15 cellular contexts compared by ENCODE assay signal in genomic region chr5:31598640-31599611, GRCh38.
"Had no signal": no experiment of that assay in that cellular context is flagged by ENCODE, and none has a peak within 500 bp of the region (broad histone marks: within the 10 kb centered on the region; RNA-seq: fewer than 3 reads in every experiment).

No MANE protein-coding gene starts in this region.

- H3K4me3 Mint-ChIP-seq: activated CD4-positive, alpha-beta memory T cell treated with anti-CD3 and anti-CD28 coated beads for 36 hours; naive B cell; stimulated activated naive CD8-positive, alpha-beta T cell treated with anti-CD3 and anti-CD28 coated beads, Interleukin-15, amount 100 ng/mL, for 72 hours had no signal

- H3K4me3 ChIP-seq: cardiac muscle cell, ovary, right lobe of liver, smooth muscle cell had no signal

- H3K27ac Mint-ChIP-seq: activated CD4-positive, alpha-beta memory T cell treated with anti-CD3 and anti-CD28 coated beads for 36 hours; activated naive CD4-positive, alpha-beta T cell treated with anti-CD3 and anti-CD28 coated beads, Interleukin-2, amount 50 U/mL, for 72 hours; stimulated activated naive CD8-positive, alpha-beta T cell treated with anti-CD3 and anti-CD28 coated beads, Interleukin-15, amount 100 ng/mL, for 72 hours had no signal

- DNase-seq: activated CD4-positive, alpha-beta memory T cell treated with anti-CD3 and anti-CD28 coated beads for 36 hours; activated effector memory CD4-positive, alpha-beta T cell treated with anti-CD3 and anti-CD28 coated beads, Interleukin-2, amount 50 U/mL, for 16 hours; activated T-cell treated with anti-CD3 and anti-CD28 coated beads, Interleukin-2, amount 50 U/mL, for 48 hours; islet precursor cell; mammary epithelial cell; naive B cell; ovary; right lobe of liver; stimulated activated CD4-positive, alpha-beta T cell treated with anti-CD3 and anti-CD28 coated beads, Interleukin-4, amount 100 ng/mL, for 4 hours; stimulated activated CD8-positive, alpha-beta memory T cell treated with anti-CD3 and anti-CD28 coated beads, Interleukin-4, amount 100 ng/mL, for 48 hours; stimulated activated naive CD8-positive, alpha-beta T cell treated with anti-CD3 and anti-CD28 coated beads, Interleukin-15, amount 100 ng/mL, for 72 hours; T-helper 9 cell had no signal

- ATAC-seq: activated naive CD4-positive, alpha-beta T cell treated with anti-CD3 and anti-CD28 coated beads, Interleukin-2, amount 50 U/mL, for 72 hours; right lobe of liver; stimulated activated naive CD8-positive, alpha-beta T cell treated with anti-CD3 and anti-CD28 coated beads, Interleukin-15, amount 100 ng/mL, for 72 hours had no signal

- H3K36me3 Mint-ChIP-seq: activated CD4-positive, alpha-beta memory T cell treated with anti-CD3 and anti-CD28 coated beads for 36 hours; activated naive CD4-positive, alpha-beta T cell treated with anti-CD3 and anti-CD28 coated beads, Interleukin-2, amount 50 U/mL, for 72 hours; naive B cell had no signal

- H3K9me3 Mint-ChIP-seq: activated CD4-positive, alpha-beta memory T cell treated with anti-CD3 and anti-CD28 coated beads for 36 hours; activated naive CD4-positive, alpha-beta T cell treated with anti-CD3 and anti-CD28 coated beads, Interleukin-2, amount 50 U/mL, for 72 hours; naive B cell; stimulated activated naive CD8-positive, alpha-beta T cell treated with anti-CD3 and anti-CD28 coated beads, Interleukin-15, amount 100 ng/mL, for 72 hours had no signal

- H3K4me1 Mint-ChIP-seq: stimulated activated naive CD8-positive, alpha-beta T cell treated with anti-CD3 and anti-CD28 coated beads, Interleukin-15, amount 100 ng/mL, for 72 hours had no signal
